Comparison of ENCODE assay signal across 9 cellular contexts in genomic region chr12:9761407-9761736, GRCh38. TPM values are rescaled to one million over a fixed set of nuclear protein-coding genes. Genes with fewer than 3 reads are reported as not detected.
DNase-seq lines count a peak whose midpoint lies in the region; ATAC-seq and TF ChIP-seq lines count a peak whose summit lies in the region.
"Had no signal": no experiment of that assay in that cellular context is flagged by ENCODE, and none has a peak within 500 bp of the region (broad histone marks: within the 10 kb centered on the region; RNA-seq: fewer than 3 reads in every experiment).

No MANE protein-coding gene starts in this region.

- peaks cover 0 to 2% (median 0%) of the 10 kb centered on the region in 7 donors for H3K9me3 Mint-ChIP-seq in CD4-positive, CD25-positive, alpha-beta regulatory T cell
- H3K9me3 Mint-ChIP-seq in activated naive CD8-positive, alpha-beta T cell treated with anti-CD3 and anti-CD28 coated beads, Interleukin-2, amount 10 ng/mL, durations not matched to agents 7 days and 5 days, result peaks cover 3% of the 10 kb centered on the region

- peaks cover 3% of the 10 kb centered on the region for H3K36me3 ChIP-seq in CD4-positive, CD25-positive, alpha-beta regulatory T cell (ENCODE audit: control insufficient read depth, insufficient read depth, low read length)
- H3K36me3 ChIP-seq in KOPT-K1 (ENCODE audit: insufficient read depth, low read length), result peaks cover 5% of the 10 kb centered on the region
- no peaks in the 10 kb centered on the region for H3K36me3 ChIP-seq in muscle layer of duodenum (ENCODE audit: control insufficient read depth in 1 of 2, insufficient read depth in 2 of 2, low read length in 2 of 2)
- H3K36me3 ChIP-seq in gastroesophageal sphincter, result no peaks in the 10 kb centered on the region

- peaks cover under 1% of the 10 kb centered on the region for H3K36me3 Mint-ChIP-seq in CD4-positive, CD25-positive, alpha-beta regulatory T cell
- peaks cover 35% of the 10 kb centered on the region for H3K36me3 Mint-ChIP-seq in activated naive CD8-positive, alpha-beta T cell treated with anti-CD3 and anti-CD28 coated beads, Interleukin-2, amount 10 ng/mL, durations not matched to agents 7 days and 5 days

- POLR2A ChIA-PET in activated naive CD8-positive, alpha-beta T cell treated with anti-CD3 and anti-CD28 coated beads, Interleukin-2, amount 10 ng/mL, durations not matched to agents 7 days and 5 days (lab: Charles Lee), result interaction anchor here (0.8 to 16.2 kb wide), 22 partner anchors 10 to 798 kb away, joined by 3 to 420 read pairs (median 10); partner anchors contain the start of genes CLEC2B and CLEC2D

- peaks cover 61% of the 10 kb centered on the region for H3K4me1 ChIP-seq in CD4-positive, CD25-positive, alpha-beta regulatory T cell (ENCODE audit: control insufficient read depth, insufficient read depth, low read length, poor library complexity, severe bottlenecking)
- no peaks in the 10 kb centered on the region for H3K4me1 ChIP-seq in muscle layer of duodenum (ENCODE audit: control insufficient read depth in 1 of 2, insufficient read depth in 2 of 2, low read length in 2 of 2)
- no peaks in the 10 kb centered on the region for H3K4me1 ChIP-seq in gastroesophageal sphincter
- H3K4me1 ChIP-seq: testis had no signal

- H3K27ac Mint-ChIP-seq in CD4-positive, CD25-positive, alpha-beta regulatory T cell, result peak overlapping the region; percentile 95 to 99 (median 99)
- peak overlapping the region; percentile 94 for H3K27ac Mint-ChIP-seq in activated naive CD8-positive, alpha-beta T cell treated with anti-CD3 and anti-CD28 coated beads, Interleukin-2, amount 10 ng/mL, durations not matched to agents 7 days and 5 days

- peak; percentile 13 to 22 for ATAC-seq in CD4-positive, CD25-positive, alpha-beta regulatory T cell (ENCODE audit: low read depth in 2 of 2)
- ATAC-seq in activated naive CD8-positive, alpha-beta T cell treated with anti-CD3 and anti-CD28 coated beads, Interleukin-2, amount 10 ng/mL, durations not matched to agents 7 days and 5 days (ENCODE audit: low read depth), result peak; percentile 5
- ATAC-seq in GM18873 (IDR thresholded peaks at IDR 0.05; ENCODE audit: low FRiP score, unreplicated experiment) (no peak), gastroesophageal sphincter (no peak)

- no peaks in the 10 kb centered on the region for H3K27me3 ChIP-seq in CD4-positive, CD25-positive, alpha-beta regulatory T cell (ENCODE audit: control insufficient read depth, insufficient read depth, low read length)
- no peaks in the 10 kb centered on the region for H3K27me3 ChIP-seq in muscle layer of duodenum (ENCODE audit: low read depth, low read length)
- peaks cover 11% of the 10 kb centered on the region for H3K27me3 ChIP-seq in gastroesophageal sphincter
- H3K27me3 ChIP-seq: testis had no signal

- no peak for TF ChIP-seq EP300 in gastroesophageal sphincter (IDR thresholded peaks at IDR 0.05)

- TF ChIP-seq POLR2A in gastroesophageal sphincter (IDR thresholded peaks at IDR 0.05), result no peak

- peak overlapping the region; percentile 94 to 100 (median 98) for H3K4me3 Mint-ChIP-seq in CD4-positive, CD25-positive, alpha-beta regulatory T cell
- peak overlapping the region; percentile 93 for H3K4me3 Mint-ChIP-seq in activated naive CD8-positive, alpha-beta T cell treated with anti-CD3 and anti-CD28 coated beads, Interleukin-2, amount 10 ng/mL, durations not matched to agents 7 days and 5 days

- DNase-seq in CD4-positive, CD25-positive, alpha-beta regulatory T cell, result peak in 2 of 3 donors; percentile 72 to 80
- no peak for DNase-seq in activated naive CD8-positive, alpha-beta T cell treated with anti-CD3 and anti-CD28 coated beads, Interleukin-2, amount 10 ng/mL, durations not matched to agents 7 days and 5 days
- DNase-seq in NCI-H446 (lab: John Stamatoyannopoulos, UW), result no peak
- no peak for DNase-seq in epidermal melanocyte (ENCODE audit: insufficient read length, low spot score)

- 40 to 52% methylated on average over 3 of the region's 3 CpGs for WGBS in gastroesophageal sphincter (ENCODE audit: low coverage in 1 of 2), 2 donors

- peak overlapping the region; percentile 100 for H3K4me3 ChIP-seq in CD4-positive, CD25-positive, alpha-beta regulatory T cell (ENCODE audit: low read depth, low read length)
- no peak overlapping the region for H3K4me3 ChIP-seq in muscle layer of duodenum (ENCODE audit: low read depth in 1 of 2, low read length in 2 of 2)
- H3K4me3 ChIP-seq in gastroesophageal sphincter, result no peak overlapping the region
- H3K4me3 ChIP-seq: testis had no signal

- peak overlapping the region; percentile 97 for H3K27ac ChIP-seq in CD4-positive, CD25-positive, alpha-beta regulatory T cell (ENCODE audit: insufficient read depth, low read length, poor library complexity, severe bottlenecking)
- peak overlapping the region; percentile 94 for H3K27ac ChIP-seq in KOPT-K1 (ENCODE audit: low read depth, low read length, poor library complexity, severe bottlenecking)
- H3K27ac ChIP-seq in muscle layer of duodenum (ENCODE audit: low read length), result peak overlapping the region; percentile 28
- no peak overlapping the region for H3K27ac ChIP-seq in gastroesophageal sphincter
- H3K27ac ChIP-seq: testis had no signal

- H3K27me3 Mint-ChIP-seq in CD4-positive, CD25-positive, alpha-beta regulatory T cell, result no peaks in the 10 kb centered on the region
- no peaks in the 10 kb centered on the region for H3K27me3 Mint-ChIP-seq in activated naive CD8-positive, alpha-beta T cell treated with anti-CD3 and anti-CD28 coated beads, Interleukin-2, amount 10 ng/mL, durations not matched to agents 7 days and 5 days

- H3K9me3 ChIP-seq in CD4-positive, CD25-positive, alpha-beta regulatory T cell (ENCODE audit: control insufficient read depth in 2 of 2, low read length in 2 of 2), result no peaks in the 10 kb centered on the region
- H3K9me3 ChIP-seq in KOPT-K1 (ENCODE audit: insufficient read depth, low read length, poor library complexity, severe bottlenecking), result no peaks in the 10 kb centered on the region
- no peaks in the 10 kb centered on the region for H3K9me3 ChIP-seq in muscle layer of duodenum (ENCODE audit: control insufficient read depth in 1 of 2, low read length in 2 of 2)
- no peaks in the 10 kb centered on the region for H3K9me3 ChIP-seq in gastroesophageal sphincter
- H3K9me3 ChIP-seq: testis had no signal

- peaks cover 21 to 56% (median 45%) of the 10 kb centered on the region in 4 donors for H3K4me1 Mint-ChIP-seq in CD4-positive, CD25-positive, alpha-beta regulatory T cell
- peaks cover 37% of the 10 kb centered on the region for H3K4me1 Mint-ChIP-seq in activated naive CD8-positive, alpha-beta T cell treated with anti-CD3 and anti-CD28 coated beads, Interleukin-2, amount 10 ng/mL, durations not matched to agents 7 days and 5 days

- TF ChIP-seq CTCF in gastroesophageal sphincter (IDR thresholded peaks at IDR 0.05), result no peak

RNA-seq across cellular contexts. Expression of gene CD69, which starts 0.7 kb away (rescaled TPM):
- 1,130 TPM for total RNA-seq in CD4-positive, CD25-positive, alpha-beta regulatory T cell
- polyA plus RNA-seq in CD4-positive, CD25-positive, alpha-beta regulatory T cell, result 100 to 1,000 TPM; 189 to 259 (median 222) TPM
- total RNA-seq in activated naive CD8-positive, alpha-beta T cell treated with anti-CD3 and anti-CD28 coated beads, Interleukin-2, amount 10 ng/mL, durations not matched to agents 7 days and 5 days, result 100 to 1,000 TPM; 111 to 116 TPM
- total RNA-seq in gastroesophageal sphincter, result 1 to 10 TPM in 2 of 4 donors, under 1 TPM in 2; 0.47 to 2.6 (median 1.1) TPM

RNA-seq across cellular contexts. Expression of gene CLECL1, which starts 28.5 kb away (rescaled TPM):
- total RNA-seq in CD4-positive, CD25-positive, alpha-beta regulatory T cell, result 0.84 TPM
- polyA plus RNA-seq in CD4-positive, CD25-positive, alpha-beta regulatory T cell, result not detected
- 1 to 10 TPM in 1 of 2 experiments, under 1 TPM in 1; 0.72 to 1.0 TPM for total RNA-seq in activated naive CD8-positive, alpha-beta T cell treated with anti-CD3 and anti-CD28 coated beads, Interleukin-2, amount 10 ng/mL, durations not matched to agents 7 days and 5 days
- not detected for total RNA-seq in gastroesophageal sphincter
- total RNA-seq: testis had no signal

Comparison
In these comparisons a context has a peak if more than half of its experiments do, and no peak if none do; other contexts are left out.
1. ATAC-seq: peak in CD4-positive, CD25-positive, alpha-beta regulatory T cell (2 of 2) and activated naive CD8-positive, alpha-beta T cell treated with anti-CD3 and anti-CD28 coated beads, Interleukin-2, amount 10 ng/mL, durations not matched to agents 7 days and 5 days (single experiment); none in GM18873 (single experiment) and gastroesophageal sphincter (single experiment).
2. DNase-seq: peak in CD4-positive, CD25-positive, alpha-beta regulatory T cell (2 of 3); none in activated naive CD8-positive, alpha-beta T cell treated with anti-CD3 and anti-CD28 coated beads, Interleukin-2, amount 10 ng/mL, durations not matched to agents 7 days and 5 days (single experiment), NCI-H446 (0 of 2) and epidermal melanocyte (single experiment).
3. H3K27ac ChIP-seq: peak in CD4-positive, CD25-positive, alpha-beta regulatory T cell (single experiment), KOPT-K1 (single experiment) and muscle layer of duodenum (single experiment); none in gastroesophageal sphincter (0 of 4).
4. RNA of gene CD69, which starts 0.7 kb away (total RNA-seq): 1,130 TPM in CD4-positive, CD25-positive, alpha-beta regulatory T cell (single experiment) and 111 to 116 TPM in activated naive CD8-positive, alpha-beta T cell treated with anti-CD3 and anti-CD28 coated beads, Interleukin-2, amount 10 ng/mL, durations not matched to agents 7 days and 5 days; 0.47 to 2.6 TPM in gastroesophageal sphincter; every median in the first group is over 10 times any median in the second.